12 cellular contexts compared by ENCODE assay signal in the genomic region with DNA sequence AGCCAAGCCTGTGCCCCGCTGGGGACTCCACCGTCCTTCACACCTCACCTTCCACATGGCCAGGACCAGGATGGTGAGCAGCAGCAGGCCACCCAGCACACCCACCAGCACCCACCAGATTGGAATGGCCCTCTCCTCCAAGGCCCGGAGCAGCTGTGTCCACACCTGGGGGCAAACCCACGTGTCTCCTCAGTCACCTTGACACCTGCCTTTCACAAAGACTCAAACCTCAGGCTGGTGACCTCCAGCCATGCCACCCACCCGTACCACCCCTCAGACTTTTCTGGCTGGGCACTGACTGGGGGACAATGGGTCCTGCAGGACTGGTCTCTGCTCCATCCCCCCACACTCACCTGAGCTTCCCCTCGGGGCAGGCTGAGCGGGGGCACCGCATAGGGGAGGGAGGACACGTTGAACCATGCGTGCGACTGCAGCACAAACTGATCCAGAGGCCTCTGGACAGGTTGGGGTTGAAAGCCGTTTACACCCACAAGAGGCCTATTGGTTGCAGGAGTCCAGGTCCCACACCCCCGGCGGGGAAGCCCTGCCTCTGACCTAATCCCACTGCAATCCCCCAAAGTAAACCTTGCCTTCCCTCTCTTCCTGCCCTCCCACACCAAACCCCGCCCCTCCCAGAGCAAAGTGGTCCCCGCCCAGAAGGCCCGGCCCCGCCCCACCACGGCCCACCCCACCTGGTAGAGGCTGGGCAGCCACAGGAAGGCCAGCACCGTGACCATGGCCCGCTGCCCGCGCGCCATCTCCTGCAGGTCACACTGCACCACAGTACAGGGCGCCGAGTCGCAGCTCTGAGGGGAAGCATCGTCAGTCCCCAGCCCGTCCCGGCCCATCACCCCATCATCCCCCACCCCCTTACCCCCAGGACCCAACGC. TPM values are rescaled to one million over a fixed set of nuclear protein-coding genes. Genes with fewer than 3 reads are reported as not detected.
DNase-seq lines count a peak whose midpoint lies in the region; ATAC-seq and TF ChIP-seq lines count a peak whose summit lies in the region.
"Had no signal": no experiment of that assay in that cellular context is flagged by ENCODE, and none has a peak within 500 bp of the region (broad histone marks: within the 10 kb centered on the region; RNA-seq: fewer than 3 reads in every experiment).

No MANE protein-coding gene starts in this region.

- ATAC-seq in stimulated activated effector memory CD8-positive, alpha-beta T cell treated with anti-CD3 and anti-CD28 coated beads, Interleukin-12 subunit alpha, Interleukin-12 subunit beta, amount 100 ng/mL, for 72 hours, result peak; percentile 25

- no peak overlapping the region for H3K4me3 Mint-ChIP-seq in stimulated activated effector memory CD8-positive, alpha-beta T cell treated with anti-CD3 and anti-CD28 coated beads, Interleukin-12 subunit alpha, Interleukin-12 subunit beta, amount 100 ng/mL, for 72 hours
- H3K4me3 Mint-ChIP-seq: brain had no signal

- DNase-seq in H7, result peak; percentile 97
- peak; percentile 52 for DNase-seq in WERI-Rb-1
- DNase-seq in stimulated activated effector memory CD8-positive, alpha-beta T cell treated with anti-CD3 and anti-CD28 coated beads, Interleukin-12 subunit alpha, Interleukin-12 subunit beta, amount 100 ng/mL, for 72 hours (ENCODE audit: low spot score in 2 of 2), result no peak
- no peak for DNase-seq in transverse colon
- DNase-seq in HEK293T (ENCODE audit: extremely low spot score), result no peak
- DNase-seq in substantia nigra (lab: John Stamatoyannopoulos, UW), result no peak
- DNase-seq: activated CD4-positive, alpha-beta T cell treated with anti-CD3 and anti-CD28 coated beads for 4 hours; activated effector memory CD4-positive, alpha-beta T cell treated with Interleukin-2 at 50 U/mL for 16 hours; glutamatergic neuron had no signal

- H3K9ac ChIP-seq in iPS-20b (ENCODE audit: low read depth, low read length), result peak overlapping the region; percentile 53; the same call in 1 of the 2 replicates

- TF ChIP-seq CTCF in WERI-Rb-1 (IDR thresholded peaks at IDR 0.05; ENCODE audit: low read depth, low read length) (no peak), transverse colon (IDR thresholded peaks at IDR 0.05) (no peak)

- H3K27ac Mint-ChIP-seq in stimulated activated effector memory CD8-positive, alpha-beta T cell treated with anti-CD3 and anti-CD28 coated beads, Interleukin-12 subunit alpha, Interleukin-12 subunit beta, amount 100 ng/mL, for 72 hours, result no peak overlapping the region
- H3K27ac Mint-ChIP-seq: brain had no signal

- H3K4me3 ChIP-seq in H7 (ENCODE audit: insufficient read depth, low read depth, low read length) (peak overlapping the region; percentile 26), WERI-Rb-1 (ENCODE audit: low read depth, low read length) (no peak overlapping the region), iPS-20b (ENCODE audit: low read length) (peak overlapping the region; percentile 59; the same call in 1 of the 2 replicates), transverse colon (no peak overlapping the region)

- TF ChIP-seq EP300 in transverse colon (IDR thresholded peaks at IDR 0.05; ENCODE audit: low read depth), result no peak

- 33% methylated on average over 25 of the region's 31 CpGs; no CpG with 5 or more reads in 1 of the 2 donors for WGBS in transverse colon (ENCODE audit: low coverage in 1 of 2), 2 donors

- CTCF ChIA-PET in HEK293T (lab: Yijun Ruan, JAX), result interaction anchor here (1.5 kb wide), 1 partner anchor 16 kb away, joined by 4 read pairs; no protein-coding TSS in a partner anchor

- in situ Hi-C loops in transverse colon (cut with MboI; ENCODE audit: low pct_ligation_motif_present in 1 of 4, low pct_unique_long_range_greater_than_20kb in 1 of 4, low sequenced_read_pairs in 3 of 4), result loop anchor here in 1 of 4 donors (25.0 kb wide), 1 partner anchor 138 kb away; a partner anchor contains a TSS

- no peak overlapping the region for H3K27ac ChIP-seq in WERI-Rb-1
- H3K27ac ChIP-seq in iPS-20b (ENCODE audit: low read length), result no peak overlapping the region
- no peak overlapping the region for H3K27ac ChIP-seq in transverse colon
- no peak overlapping the region for H3K27ac ChIP-seq in substantia nigra (ENCODE audit: low read depth, low read length, poor library complexity, severe bottlenecking)

- peaks cover 6% of the 10 kb centered on the region for H3K4me1 Mint-ChIP-seq in stimulated activated effector memory CD8-positive, alpha-beta T cell treated with anti-CD3 and anti-CD28 coated beads, Interleukin-12 subunit alpha, Interleukin-12 subunit beta, amount 100 ng/mL, for 72 hours
- H3K4me1 Mint-ChIP-seq: brain had no signal

- H3K4me1 ChIP-seq in iPS-20b (ENCODE audit: insufficient read depth, low read length) (peaks cover 5% of the 10 kb centered on the region; the same call in 1 of the 2 replicates), transverse colon (peaks cover 0 to 5% (median 0%) of the 10 kb centered on the region in 4 donors)

- no peaks in the 10 kb centered on the region for H3K9me3 ChIP-seq in WERI-Rb-1 (ENCODE audit: severe bottlenecking)
- no peaks in the 10 kb centered on the region for H3K9me3 ChIP-seq in iPS-20b (ENCODE audit: insufficient read depth, low read depth, low read length)
- H3K9me3 ChIP-seq in transverse colon, result no peaks in the 10 kb centered on the region

- no peaks in the 10 kb centered on the region for H3K9me3 Mint-ChIP-seq in stimulated activated effector memory CD8-positive, alpha-beta T cell treated with anti-CD3 and anti-CD28 coated beads, Interleukin-12 subunit alpha, Interleukin-12 subunit beta, amount 100 ng/mL, for 72 hours
- H3K9me3 Mint-ChIP-seq: brain had no signal

- POLR2A ChIA-PET in HEK293T (lab: Yijun Ruan, JAX), result no interaction called here

- H3K36me3 ChIP-seq in H7 (replicated peaks; ENCODE audit: control insufficient read depth, insufficient read depth, low read length) (no peaks in the 10 kb centered on the region), WERI-Rb-1 (no peaks in the 10 kb centered on the region), iPS-20b (ENCODE audit: insufficient read depth, low read depth, low read length) (no peaks in the 10 kb centered on the region), transverse colon (no peaks in the 10 kb centered on the region)

- H3K27me3 ChIP-seq in H7 (ENCODE audit: control insufficient read depth, insufficient read depth, low read length) (no peaks in the 10 kb centered on the region; the same call in 1 of the 2 replicates), WERI-Rb-1 (ENCODE audit: insufficient read depth, low read depth, severe bottlenecking) (no peaks in the 10 kb centered on the region), iPS-20b (ENCODE audit: insufficient read depth, low read length) (peaks cover 6% of the 10 kb centered on the region; the same call in 1 of the 2 replicates), transverse colon (peaks cover 47% of the 10 kb centered on the region)

- peaks cover 6% of the 10 kb centered on the region for H3K36me3 Mint-ChIP-seq in stimulated activated effector memory CD8-positive, alpha-beta T cell treated with anti-CD3 and anti-CD28 coated beads, Interleukin-12 subunit alpha, Interleukin-12 subunit beta, amount 100 ng/mL, for 72 hours
- H3K36me3 Mint-ChIP-seq: brain had no signal

- no peak for TF ChIP-seq POLR2A in transverse colon (IDR thresholded peaks at IDR 0.05)

- intact Hi-C loops in transverse colon (cut with DNase I; ENCODE audit: low total_unique reads), result no loop called here

TF ChIP-seq in HEK293T, 16 proteins besides CTCF, POLR2A, EP300 and RAD21:
- TF ChIP-seq FOXA1 (IDR thresholded peaks at IDR 0.05), result no peak
- no peak for TF ChIP-seq FOXM1 (IDR thresholded peaks at IDR 0.05; ENCODE audit: borderline replicate concordance)
- TF ChIP-seq LEF1 (IDR thresholded peaks at IDR 0.05; ENCODE audit: borderline replicate concordance), result no peak
- no peak for TF ChIP-seq SP1 (IDR thresholded peaks at IDR 0.05)
- TF ChIP-seq FOXK2 (IDR thresholded peaks at IDR 0.05), result no peak
- no peak for TF ChIP-seq BHLHE40 (IDR thresholded peaks at IDR 0.05; ENCODE audit: borderline replicate concordance)
- no peak for TF ChIP-seq ARNT (IDR thresholded peaks at IDR 0.05)
- TF ChIP-seq, protein P1, sequence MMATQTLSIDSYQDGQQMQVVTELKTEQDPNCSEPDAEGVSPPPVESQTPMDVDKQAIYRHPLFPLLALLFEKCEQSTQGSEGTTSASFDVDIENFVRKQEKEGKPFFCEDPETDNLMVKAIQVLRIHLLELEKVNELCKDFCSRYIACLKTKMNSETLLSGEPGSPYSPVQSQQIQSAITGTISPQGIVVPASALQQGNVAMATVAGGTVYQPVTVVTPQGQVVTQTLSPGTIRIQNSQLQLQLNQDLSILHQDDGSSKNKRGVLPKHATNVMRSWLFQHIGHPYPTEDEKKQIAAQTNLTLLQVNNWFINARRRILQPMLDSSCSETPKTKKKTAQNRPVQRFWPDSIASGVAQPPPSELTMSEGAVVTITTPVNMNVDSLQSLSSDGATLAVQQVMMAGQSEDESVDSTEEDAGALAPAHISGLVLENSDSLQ (IDR thresholded peaks at IDR 0.05), result no peak
- TF ChIP-seq CTBP1 (IDR thresholded peaks at IDR 0.05; ENCODE audit: borderline replicate concordance), result no peak

RNA-seq across cellular contexts. Expression of a gene that starts 10.9 kb away (rescaled TPM):
- total RNA-seq in H7 (2014; rRNA removed; shearing (Covaris generic)), result 23.7 and 24.1 TPM in 2 replicates
- total RNA-seq in transverse colon, result 1 to 10 TPM in 1 of 4 donors, under 1 TPM in 2, not detected in 1; 0.14 to 7.9 (median 0.95) TPM

RNA-seq across cellular contexts. Expression of a gene that starts 14.9 kb away (rescaled TPM):
- 6.2 and 11.4 TPM in 2 replicates for total RNA-seq in H7 (2014; rRNA removed; shearing (Covaris generic))
- under 1 TPM in 2 of 4 donors, not detected in 2; 0.14 to 0.32 TPM for total RNA-seq in transverse colon
- total RNA-seq: HT1080 had no signal

RNA-seq across cellular contexts. Expression of a gene that starts 29.4 kb away (rescaled TPM):
- 122 and 161 TPM in 2 replicates for total RNA-seq in H7 (2014; rRNA removed; shearing (Covaris generic))
- 1,000 to 10,000 TPM in 1 of 4 donors, 100 to 1,000 TPM in 3; 546 to 1,119 (median 694) TPM for total RNA-seq in transverse colon

RNA-seq across cellular contexts. Expression of a gene that starts 49.9 kb away (rescaled TPM):
- 281 and 295 TPM in 2 replicates for total RNA-seq in H7 (2014; rRNA removed; shearing (Covaris generic))
- total RNA-seq in transverse colon, result 100 to 1,000 TPM; 136 to 154 (median 141) TPM

Comparison
In these comparisons a context has a peak if more than half of its experiments do, and no peak if none do; other contexts are left out.
1. DNase-seq: peak in H7 (single experiment) and WERI-Rb-1 (single experiment); none in stimulated activated effector memory CD8-positive, alpha-beta T cell treated with anti-CD3 and anti-CD28 coated beads, Interleukin-12 subunit alpha, Interleukin-12 subunit beta, amount 100 ng/mL, for 72 hours (0 of 2), transverse colon (single experiment), HEK293T (single experiment) and substantia nigra (0 of 49).
2. H3K4me3 ChIP-seq: peak in H7 (single experiment) and iPS-20b (single experiment); none in WERI-Rb-1 (single experiment) and transverse colon (0 of 4).